Comparison of ENCODE assay signal across 1 cellular context in the genomic region with DNA sequence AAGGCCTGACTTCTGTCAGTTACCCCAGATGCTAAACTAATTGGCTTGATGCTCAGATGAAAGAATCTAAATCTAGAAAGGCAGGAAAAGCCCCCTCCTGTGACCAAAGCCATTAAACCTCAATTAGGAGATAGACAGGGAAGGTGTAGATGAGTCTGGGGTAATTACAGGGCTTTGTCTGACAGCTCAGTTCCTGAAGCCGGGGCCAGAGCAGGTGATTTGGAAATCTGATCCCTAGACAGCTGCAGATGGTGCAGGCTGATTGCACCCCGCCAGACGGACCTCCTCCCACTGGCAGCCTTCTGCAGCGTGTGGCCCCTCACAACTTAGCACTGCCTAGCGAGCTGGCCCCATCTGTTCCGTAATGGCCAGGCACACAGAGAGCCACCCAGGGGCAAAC.
A peak's percentile ranks its signal among the peaks of the same experiment; 100 is the strongest.
TF ChIP-seq lines count a peak whose summit lies in the region.

No MANE protein-coding gene starts in this region.

TF ChIP-seq in HEK293, 187 proteins besides CTCF, POLR2A, EP300 and RAD21 (continued from another document):
- TF ChIP-seq, protein P1, sequence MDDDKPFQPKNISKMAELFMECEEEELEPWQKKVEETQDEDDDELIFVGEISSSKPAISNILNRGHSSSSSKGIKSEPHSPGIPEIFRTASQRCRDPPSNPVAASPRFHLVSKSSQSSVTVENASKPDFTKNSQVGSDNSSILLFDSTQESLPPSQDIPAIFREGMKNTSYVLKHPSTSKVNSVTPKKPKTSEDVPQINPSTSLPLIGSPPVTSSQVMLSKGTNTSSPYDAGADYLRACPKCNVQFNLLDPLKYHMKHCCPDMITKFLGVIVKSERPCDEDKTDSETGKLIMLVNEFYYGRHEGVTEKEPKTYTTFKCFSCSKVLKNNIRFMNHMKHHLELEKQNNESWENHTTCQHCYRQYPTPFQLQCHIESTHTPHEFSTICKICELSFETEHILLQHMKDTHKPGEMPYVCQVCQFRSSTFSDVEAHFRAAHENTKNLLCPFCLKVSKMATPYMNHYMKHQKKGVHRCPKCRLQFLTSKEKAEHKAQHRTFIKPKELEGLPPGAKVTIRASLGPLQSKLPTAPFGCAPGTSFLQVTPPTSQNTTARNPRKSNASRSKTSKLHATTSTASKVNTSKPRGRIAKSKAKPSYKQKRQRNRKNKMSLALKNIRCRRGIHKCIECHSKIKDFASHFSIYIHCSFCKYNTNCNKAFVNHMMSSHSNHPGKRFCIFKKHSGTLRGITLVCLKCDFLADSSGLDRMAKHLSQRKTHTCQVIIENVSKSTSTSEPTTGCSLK (tag by site-specific recombination; IDR thresholded peaks at IDR 0.05) = no peak
- TF ChIP-seq FEZF1 (tag by site-specific recombination; IDR thresholded peaks at IDR 0.05) (peak; percentile 41; the same call in 1 of the 2 replicates), WT1 (tag by site-specific recombination; IDR thresholded peaks at IDR 0.05) (peak; percentile 50; the same call in 1 of the 2 replicates)
